ENCODE assay signal across 8 cellular contexts in the genomic region with DNA sequence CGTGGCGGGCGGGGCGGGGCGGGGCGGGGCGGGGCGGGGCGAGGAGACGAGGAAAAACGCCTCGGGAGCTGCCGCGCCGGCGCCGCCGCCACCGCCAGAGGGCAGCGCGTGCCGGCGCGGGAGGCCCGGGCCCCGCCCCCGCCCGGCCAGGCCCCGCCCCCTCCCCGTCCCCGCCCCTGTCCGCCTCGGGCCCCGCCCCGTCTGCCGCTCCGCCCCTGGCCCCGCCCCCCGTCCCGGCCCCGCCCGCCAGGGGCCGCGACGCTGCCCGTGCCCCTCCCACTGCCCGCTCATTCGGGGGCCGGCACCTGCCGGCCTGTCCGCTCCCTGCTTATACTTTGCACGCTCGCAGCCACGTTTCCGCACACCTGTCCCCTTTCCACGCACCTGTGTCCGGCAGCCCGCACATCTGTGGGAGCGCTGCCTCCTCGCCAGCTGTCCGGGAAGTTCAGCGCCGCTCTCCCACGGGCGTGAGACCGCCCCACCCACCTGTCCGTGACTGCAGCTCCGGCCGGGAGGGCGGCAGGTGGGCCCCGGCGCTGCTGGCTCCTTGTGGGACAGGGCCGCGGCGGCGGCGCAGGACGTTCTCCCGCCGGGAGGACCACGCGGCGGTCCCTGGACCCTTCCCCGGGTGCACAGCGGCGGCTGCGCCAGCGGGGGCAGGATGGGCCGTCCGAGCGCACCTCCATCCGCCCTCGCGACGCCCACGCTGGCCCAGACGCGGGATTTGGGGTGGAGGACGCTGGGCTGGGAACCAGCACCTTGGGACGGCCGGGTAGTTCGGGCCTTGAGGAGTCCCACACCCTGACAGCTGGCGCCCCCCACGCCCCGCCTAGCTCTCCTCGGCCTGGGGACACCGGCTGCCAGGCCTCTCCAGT. TPM values are rescaled to one million over a fixed set of nuclear protein-coding genes. Genes with fewer than 3 reads are reported as not detected.
DNase-seq lines count a peak whose midpoint lies in the region; ATAC-seq and TF ChIP-seq lines count a peak whose summit lies in the region.

No MANE protein-coding gene starts in this region.

- H3K27me3 ChIP-seq in osteoblast (ENCODE audit: insufficient read depth, low read length), result peaks cover 33% of the 10 kb centered on the region
- no peaks in the 10 kb centered on the region for H3K27me3 ChIP-seq in thoracic aorta (replicated peaks; ENCODE audit: insufficient read depth)

- H3K27ac ChIP-seq in RWPE1 (peak overlapping the region; percentile 84), osteoblast (ENCODE audit: low read depth, low read length) (no peak overlapping the region), thoracic aorta (peak overlapping the region; percentile 79 to 92)

- peaks cover 5% of the 10 kb centered on the region for H3K36me3 Mint-ChIP-seq in glutamatergic neuron (ENCODE audit: unreplicated experiment)

- H3K4me3 ChIP-seq in GM12875 (ENCODE audit: low read depth, low read length), result peak overlapping the region; percentile 47
- H3K4me3 ChIP-seq in osteoblast (ENCODE audit: insufficient read depth, low read length), result peak overlapping the region; percentile 77
- peak overlapping the region; percentile 94 for H3K4me3 ChIP-seq in thoracic aorta

- H4K20me1 ChIP-seq in osteoblast (ENCODE audit: insufficient read depth, low read length), result peaks cover 8% of the 10 kb centered on the region

- POLR2A ChIA-PET in RWPE1 (lab: Yijun Ruan, JAX; ENCODE audit: low non-redundant PET), result no interaction called here

- peaks cover 18% of the 10 kb centered on the region for H3K4me1 ChIP-seq in osteoblast (ENCODE audit: insufficient read depth, low read length)
- H3K4me1 ChIP-seq in thoracic aorta (ENCODE audit: control insufficient read depth in 1 of 2, low read depth in 2 of 2), result peaks cover 4 to 39% of the 10 kb centered on the region in 2 donors

- H3K9me3 ChIP-seq in osteoblast (ENCODE audit: low read depth, low read length), result peaks cover 2% of the 10 kb centered on the region
- H3K9me3 ChIP-seq in thoracic aorta, result no peaks in the 10 kb centered on the region

- peak overlapping the region; percentile 77 for H2AFZ ChIP-seq in osteoblast (ENCODE audit: low read length)

- peak overlapping the region; percentile 81 for H3K4me2 ChIP-seq in osteoblast (ENCODE audit: insufficient read depth, low read length)

- peak; percentile 53 for ATAC-seq in HG02885 (IDR thresholded peaks at IDR 0.05; ENCODE audit: poor library complexity, unreplicated experiment)
- ATAC-seq in thoracic aorta (ENCODE audit: insufficient number of reproducible peaks, low FRiP score, low read depth), result peak; percentile 40

- peaks cover 3% of the 10 kb centered on the region for H3K36me3 ChIP-seq in osteoblast (ENCODE audit: insufficient read depth, low read length)
- H3K36me3 ChIP-seq in thoracic aorta, result no peaks in the 10 kb centered on the region

- DNase-seq in RWPE1 (ENCODE audit: low spot score) (peak; percentile 63), glutamatergic neuron (peak; percentile 75), osteoblast (ENCODE audit: insufficient read length, low spot score, missing footprints) (peak; percentile 99), thoracic aorta (ENCODE audit: low spot score) (no peak), NK-92 (lab: John Stamatoyannopoulos, UW; ENCODE audit: unreplicated experiment) (no peak)
- DNase-seq in activated naive CD4-positive, alpha-beta T cell (lab: John Stamatoyannopoulos, UW), result peak; percentile 52 to 74 (median 63)

- TF ChIP-seq CTCF in GM12875 (IDR thresholded peaks at IDR 0.05; ENCODE audit: borderline replicate concordance, insufficient read depth, low read depth, low read length), result peak; percentile 13; the same call in 1 of the 2 replicates
- TF ChIP-seq CTCF in RWPE1 (conservative IDR thresholded peaks at IDR 0.05; ENCODE audit: low read depth), result no peak
- TF ChIP-seq CTCF in glutamatergic neuron (IDR thresholded peaks at IDR 0.05; ENCODE audit: partially characterized antibody, unreplicated experiment), result peak; percentile 56
- no peak for TF ChIP-seq CTCF in osteoblast (IDR thresholded peaks at IDR 0.05; ENCODE audit: extremely low read depth, low read depth, low read length)
- no peak for TF ChIP-seq CTCF in thoracic aorta (IDR thresholded peaks at IDR 0.05)

- peaks cover 3% of the 10 kb centered on the region for H3K4me1 Mint-ChIP-seq in glutamatergic neuron (ENCODE audit: low read depth, unreplicated experiment)

- peaks cover 12% of the 10 kb centered on the region for H3K27me3 Mint-ChIP-seq in glutamatergic neuron (ENCODE audit: unreplicated experiment)

- no peaks in the 10 kb centered on the region for H3K79me2 ChIP-seq in osteoblast (ENCODE audit: insufficient read depth, low read length)

- no peak overlapping the region for H3K27ac Mint-ChIP-seq in glutamatergic neuron (ENCODE audit: unreplicated experiment)

- CTCF ChIA-PET in RWPE1 (lab: Yijun Ruan, JAX), result no interaction called here

- peak overlapping the region; percentile 68 for H3K4me3 Mint-ChIP-seq in glutamatergic neuron (ENCODE audit: unreplicated experiment)

- peaks cover 8% of the 10 kb centered on the region for H3K9me3 Mint-ChIP-seq in glutamatergic neuron (ENCODE audit: unreplicated experiment)

RNA-seq across cellular contexts. Expression of a gene that starts 1.5 kb away (rescaled TPM):
- total RNA-seq in glutamatergic neuron (ENCODE audit: unreplicated experiment) (20.9 TPM), osteoblast (29.2 and 30.8 TPM in 2 replicates), thoracic aorta (10 to 100 TPM; 61.1 to 84.0 TPM)

RNA-seq across cellular contexts. Expression of a gene that starts 16.7 kb away (rescaled TPM):
- total RNA-seq in glutamatergic neuron (ENCODE audit: unreplicated experiment), result 0.54 TPM
- 0.36 and 0.59 TPM in 2 replicates for total RNA-seq in osteoblast
- total RNA-seq in thoracic aorta, result not detected

RNA-seq across cellular contexts. Expression of a gene that starts 23.0 kb away (rescaled TPM):
- total RNA-seq in glutamatergic neuron (ENCODE audit: unreplicated experiment) (20.3 TPM), osteoblast (23.0 and 26.4 TPM in 2 replicates), thoracic aorta (10 to 100 TPM; 23.4 to 31.9 TPM)

RNA-seq across cellular contexts. Expression of a gene that starts 36.5 kb away (rescaled TPM):
- total RNA-seq in glutamatergic neuron (ENCODE audit: unreplicated experiment), result 26.2 TPM
- 10.3 and 15.2 TPM in 2 replicates for total RNA-seq in osteoblast
- 10 to 100 TPM; 18.6 to 24.0 TPM for total RNA-seq in thoracic aorta

Comparison
In these comparisons a context has a peak if more than half of its experiments do, and no peak if none do; other contexts are left out.
1. CTCF ChIP-seq: peak in GM12875 (single experiment) and glutamatergic neuron (single experiment); none in RWPE1 (single experiment), osteoblast (single experiment) and thoracic aorta (single experiment).
2. DNase-seq: peak in RWPE1 (single experiment), activated naive CD4-positive, alpha-beta T cell (4 of 4), glutamatergic neuron (single experiment) and osteoblast (single experiment); none in thoracic aorta (single experiment) and NK-92 (single experiment).
3. Peak in every context shown above with its lines, with median percentiles within 50 percentile points of each other: H3K4me3 ChIP-seq.